ENCODE assay signal across 16 cellular contexts in the genomic region with DNA sequence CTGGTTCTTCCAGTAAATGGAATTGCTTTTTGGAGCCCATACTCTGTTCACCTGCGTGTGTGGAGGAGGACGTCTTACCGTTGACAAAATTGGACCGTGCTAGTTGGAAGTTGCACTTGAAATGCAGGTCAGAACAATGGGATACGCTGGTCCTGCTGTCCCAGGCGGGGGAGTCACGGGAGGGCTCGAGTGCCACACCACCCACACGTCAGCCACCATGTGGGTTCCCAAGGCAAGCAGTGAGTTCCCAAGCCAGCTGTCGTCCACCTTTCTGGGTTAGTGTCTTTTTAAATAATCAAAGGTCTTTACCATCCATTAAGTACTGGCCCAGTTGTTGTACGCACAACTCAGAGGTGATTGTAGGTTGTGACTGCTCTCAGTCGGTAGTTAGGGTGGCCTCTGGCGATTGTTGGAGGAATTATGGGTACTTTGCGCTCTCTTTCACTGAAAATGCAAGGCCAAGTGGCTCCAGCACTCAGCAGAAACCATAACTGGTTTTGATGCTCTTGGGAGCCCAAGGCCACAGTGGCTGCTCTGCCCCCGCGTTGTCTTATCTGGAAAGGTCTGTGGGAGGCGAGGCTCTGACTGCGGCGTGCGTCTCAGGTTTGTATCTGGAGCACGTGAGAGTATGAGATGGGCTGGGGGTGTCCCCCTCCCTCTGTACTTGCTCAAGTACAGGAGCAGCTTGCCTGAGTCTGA. TPM values are rescaled to one million over a fixed set of nuclear protein-coding genes. Genes with fewer than 3 reads are reported as not detected.
A peak's percentile ranks its signal among the peaks of the same experiment; 100 is the strongest.
DNase-seq lines count a peak whose midpoint lies in the region; ATAC-seq and TF ChIP-seq lines count a peak whose summit lies in the region.
"Had no signal": no experiment of that assay in that cellular context is flagged by ENCODE, and none has a peak within 500 bp of the region (broad histone marks: within the 10 kb centered on the region; RNA-seq: fewer than 3 reads in every experiment).

No MANE protein-coding gene starts in this region.

- H3K4me1 Mint-ChIP-seq in activated T-helper 17 cell treated with anti-CD3 and anti-CD28 coated beads, Interleukin-2, amount 50 U/mL, for 72 hours, result peaks cover 28% of the 10 kb centered on the region
- peaks cover 36% of the 10 kb centered on the region for H3K4me1 Mint-ChIP-seq in nephron
- H3K4me1 Mint-ChIP-seq in CD8-positive, alpha-beta memory T cell, result peaks cover 13 to 43% (median 21%) of the 10 kb centered on the region in 3 donors

- H3K27ac ChIP-seq in heart left ventricle (peak overlapping the region in 9 of 12 donors; percentile 55 to 79 (median 70)), transverse colon (no peak overlapping the region)
- no peak overlapping the region for H3K27ac ChIP-seq in CD8-positive, alpha-beta memory T cell (ENCODE audit: low read depth, low read length)
- H3K27ac ChIP-seq: prostate gland had no signal

- H3K4me3 ChIP-seq in heart left ventricle (no peak overlapping the region), transverse colon (no peak overlapping the region)
- H3K4me3 ChIP-seq in CD8-positive, alpha-beta memory T cell (ENCODE audit: low read length), result no peak overlapping the region
- H3K4me3 ChIP-seq: prostate gland had no signal

- CTCF ChIA-PET in CD8-positive, alpha-beta memory T cell (lab: Charles Lee), result no interaction called here

- no peaks in the 10 kb centered on the region for H3K27me3 Mint-ChIP-seq in activated T-helper 17 cell treated with anti-CD3 and anti-CD28 coated beads, Interleukin-2, amount 50 U/mL, for 72 hours
- peaks cover 3% of the 10 kb centered on the region for H3K27me3 Mint-ChIP-seq in nephron (ENCODE audit: low read depth)
- H3K27me3 Mint-ChIP-seq in CD8-positive, alpha-beta memory T cell, result no peaks in the 10 kb centered on the region
- H3K27me3 Mint-ChIP-seq: activated naive CD8-positive, alpha-beta T cell; memory B cell had no signal

- intact Hi-C loops in heart left ventricle (cut with DNase I), result no loop called here
- intact Hi-C loops in cardiac septum (cut with DNase I), result no loop called here
- intact Hi-C loops in transverse colon (cut with DNase I; ENCODE audit: low total_unique reads), result loop anchor here (5.0 kb wide), 1 partner anchor 42 kb away; no protein-coding TSS in a partner anchor

- H3K27me3 ChIP-seq in heart left ventricle (no peaks in the 10 kb centered on the region), transverse colon (no peaks in the 10 kb centered on the region)
- no peaks in the 10 kb centered on the region for H3K27me3 ChIP-seq in CD8-positive, alpha-beta memory T cell (ENCODE audit: insufficient read depth, low read length, poor library complexity, severe bottlenecking)

- H3K36me3 ChIP-seq in heart left ventricle (no peaks in the 10 kb centered on the region), transverse colon (no peaks in the 10 kb centered on the region)
- no peaks in the 10 kb centered on the region for H3K36me3 ChIP-seq in CD8-positive, alpha-beta memory T cell (ENCODE audit: insufficient read depth, low read length)
- H3K36me3 ChIP-seq: prostate gland had no signal

- no peaks in the 10 kb centered on the region for H3K9me3 ChIP-seq in heart left ventricle
- no peaks in the 10 kb centered on the region for H3K9me3 ChIP-seq in transverse colon
- no peaks in the 10 kb centered on the region for H3K9me3 ChIP-seq in CD8-positive, alpha-beta memory T cell (ENCODE audit: low read length)
- H3K9me3 ChIP-seq: prostate gland had no signal

- peak in 1 of 5 donors; percentile 12 for DNase-seq in heart left ventricle
- DNase-seq in cardiac septum (ENCODE audit: low spot score), result no peak
- DNase-seq in transverse colon, result peak; percentile 3
- no peak for DNase-seq in GF-D8 (lab: John Stamatoyannopoulos, UW)
- DNase-seq in NCI-H2196 (lab: John Stamatoyannopoulos, UW; ENCODE audit: unreplicated experiment), result no peak
- no peak for DNase-seq in CD8-positive, alpha-beta memory T cell
- DNase-seq: EL, NCI-H1436, NCI-H524 had no signal

- in situ Hi-C loops in transverse colon (cut with MboI; ENCODE audit: low pct_ligation_motif_present in 1 of 4, low pct_unique_long_range_greater_than_20kb in 1 of 4, low sequenced_read_pairs in 3 of 4), result no loop called here

- no peak for TF ChIP-seq CTCF in heart left ventricle (IDR thresholded peaks at IDR 0.05)
- no peak for TF ChIP-seq CTCF in nephron (IDR thresholded peaks at IDR 0.05; ENCODE audit: unreplicated experiment in 3 of 3)
- no peak for TF ChIP-seq CTCF in transverse colon (IDR thresholded peaks at IDR 0.05)

- peaks cover 0 to 67% (median 29%) of the 10 kb centered on the region in 12 donors for H3K4me1 ChIP-seq in heart left ventricle
- no peaks in the 10 kb centered on the region for H3K4me1 ChIP-seq in transverse colon
- H3K4me1 ChIP-seq in CD8-positive, alpha-beta memory T cell (ENCODE audit: insufficient read depth, low read length), result no peaks in the 10 kb centered on the region
- H3K4me1 ChIP-seq: prostate gland had no signal

- peak in 2 of 4 donors; percentile 1 to 4 for ATAC-seq in heart left ventricle
- peak; percentile 87 for ATAC-seq in activated T-helper 17 cell treated with anti-CD3 and anti-CD28 coated beads, Interleukin-2, amount 50 U/mL, for 72 hours (replicated peaks)
- ATAC-seq: Panc1 had no signal

- TF ChIP-seq POLR2A in heart left ventricle (IDR thresholded peaks at IDR 0.05) (no peak), transverse colon (IDR thresholded peaks at IDR 0.05) (no peak)

- WGBS in heart left ventricle, 4 donors, result 53 to 64% (median 61%) methylated on average over 19 to 21 of the region's 21 CpGs
- 85% methylated on average over 21 of the region's 21 CpGs; no CpG with 5 or more reads in 1 of the 2 donors for WGBS in transverse colon (ENCODE audit: low coverage in 1 of 2), 2 donors

- no peak for TF ChIP-seq EP300 in transverse colon (IDR thresholded peaks at IDR 0.05; ENCODE audit: low read depth)

- POLR2A ChIA-PET in CD8-positive, alpha-beta memory T cell (lab: Charles Lee), result no interaction called here

- peak overlapping the region; percentile 46 for H3K4me3 Mint-ChIP-seq in activated T-helper 17 cell treated with anti-CD3 and anti-CD28 coated beads, Interleukin-2, amount 50 U/mL, for 72 hours
- no peak overlapping the region for H3K4me3 Mint-ChIP-seq in nephron
- H3K4me3 Mint-ChIP-seq in CD8-positive, alpha-beta memory T cell, result no peak overlapping the region
- H3K4me3 Mint-ChIP-seq: activated naive CD8-positive, alpha-beta T cell; memory B cell; T-helper 1 cell treated with Interleukin-12 subunit alpha and Interleukin-12 subunit beta and Interleukin-4 antibody, amounts not matched to agents 30 μg/mL and 1 μg/mL, for 36 hours had no signal

- no peaks in the 10 kb centered on the region for H3K9me3 Mint-ChIP-seq in activated T-helper 17 cell treated with anti-CD3 and anti-CD28 coated beads, Interleukin-2, amount 50 U/mL, for 72 hours
- no peaks in the 10 kb centered on the region for H3K9me3 Mint-ChIP-seq in nephron
- no peaks in the 10 kb centered on the region for H3K9me3 Mint-ChIP-seq in CD8-positive, alpha-beta memory T cell
- H3K9me3 Mint-ChIP-seq: memory B cell; T-helper 1 cell treated with Interleukin-12 subunit alpha and Interleukin-12 subunit beta and Interleukin-4 antibody, amounts not matched to agents 30 μg/mL and 1 μg/mL, for 36 hours had no signal

- peak overlapping the region; percentile 10 for H3K27ac Mint-ChIP-seq in activated T-helper 17 cell treated with anti-CD3 and anti-CD28 coated beads, Interleukin-2, amount 50 U/mL, for 72 hours
- H3K27ac Mint-ChIP-seq in nephron, result peak overlapping the region; percentile 46 to 61 (median 48)
- H3K27ac Mint-ChIP-seq in CD8-positive, alpha-beta memory T cell, result peak overlapping the region in 1 of 8 donors; percentile 47
- H3K27ac Mint-ChIP-seq: activated naive CD8-positive, alpha-beta T cell; memory B cell; T-helper 1 cell treated with Interleukin-12 subunit alpha and Interleukin-12 subunit beta and Interleukin-4 antibody, amounts not matched to agents 30 μg/mL and 1 μg/mL, for 36 hours had no signal

- no peaks in the 10 kb centered on the region for H3K36me3 Mint-ChIP-seq in activated T-helper 17 cell treated with anti-CD3 and anti-CD28 coated beads, Interleukin-2, amount 50 U/mL, for 72 hours (ENCODE audit: low read depth)
- H3K36me3 Mint-ChIP-seq in nephron (ENCODE audit: low read depth), result peaks cover 12% of the 10 kb centered on the region
- H3K36me3 Mint-ChIP-seq in CD8-positive, alpha-beta memory T cell, result peaks cover 0 to 3% (median 2%) of the 10 kb centered on the region in 3 donors

RNA-seq across cellular contexts. Expression of a gene that starts 14.2 kb away (rescaled TPM):
- total RNA-seq in heart left ventricle (100 to 1,000 TPM in 5 of 9 donors, 10 to 100 TPM in 4; 51.4 to 146 (median 110) TPM), cardiac septum (96.5 TPM), transverse colon (10 to 100 TPM; 10.2 to 17.5 (median 13.3) TPM)
- polyA plus RNA-seq in heart left ventricle, result 10 to 100 TPM; 20.5 to 91.2 TPM
- total RNA-seq in activated T-helper 17 cell treated with anti-CD3 and anti-CD28 coated beads, Interleukin-2, amount 50 U/mL, for 72 hours, result 10 to 100 TPM; 39.7 to 48.6 TPM
- 10 to 100 TPM; 34.0 to 34.6 TPM for total RNA-seq in CD8-positive, alpha-beta memory T cell
- 4.5 TPM for polyA plus RNA-seq in CD8-positive, alpha-beta memory T cell

Comparison
In these comparisons a context has a peak if more than half of its experiments do, and no peak if none do; other contexts are left out.
1. H3K27ac ChIP-seq: peak in heart left ventricle (9 of 12); none in transverse colon (0 of 4) and CD8-positive, alpha-beta memory T cell (single experiment).